17 cellular contexts compared by ENCODE assay signal in genomic region chr14:58198086-58198485, GRCh38. TPM values are rescaled to one million over a fixed set of nuclear protein-coding genes. Genes with fewer than 3 reads are reported as not detected.
DNase-seq lines count a peak whose midpoint lies in the region; ATAC-seq, FAIRE-seq and TF ChIP-seq lines count a peak whose summit lies in the region.
"Had no signal": no experiment of that assay in that cellular context is flagged by ENCODE, and none has a peak within 500 bp of the region (broad histone marks: within the 10 kb centered on the region; RNA-seq: fewer than 3 reads in every experiment).

No MANE protein-coding gene starts in this region.

- H3K4me1 Mint-ChIP-seq in activated T-cell treated with anti-CD3 and anti-CD28 coated beads, Interleukin-2, amount 50 U/mL, for 4 hours (ENCODE audit: low read depth): peaks cover 33% of the 10 kb centered on the region
- peaks cover 27% of the 10 kb centered on the region for H3K4me1 Mint-ChIP-seq in nephron progenitor cell

- no peaks in the 10 kb centered on the region for H3K9me3 Mint-ChIP-seq in activated T-cell treated with anti-CD3 and anti-CD28 coated beads, Interleukin-2, amount 50 U/mL, for 4 hours
- H3K9me3 Mint-ChIP-seq in nephron progenitor cell: no peaks in the 10 kb centered on the region
- H3K9me3 Mint-ChIP-seq: HFFc6 had no signal

- no peak for DNase-seq in activated T-cell treated with anti-CD3 and anti-CD28 coated beads, Interleukin-2, amount 50 U/mL, for 4 hours
- no peak for DNase-seq in activated T-cell treated with anti-CD3 and anti-CD28 coated beads, Interleukin-2, amount 50 U/mL, for 1 hour
- DNase-seq in GM19239 (ENCODE audit: insufficient read length, low spot score): no peak
- peak; percentile 6 for DNase-seq in central memory CD4-positive, alpha-beta T cell
- no peak for DNase-seq in nephron progenitor cell
- no peak for DNase-seq in left lobe of liver (ENCODE audit: low spot score)
- DNase-seq in NCI-H2227 (lab: John Stamatoyannopoulos, UW; ENCODE audit: unreplicated experiment): no peak
- DNase-seq: DND-41, GF-D8, HFFc6, NCI-H187 treated with DMSO at 0.1 percent for 48 hours, NCI-H774, SHP77 had no signal

- no peak for TF ChIP-seq CTCF in nephron progenitor cell (IDR thresholded peaks at IDR 0.05)

- no peak for ATAC-seq in activated T-cell treated with anti-CD3 and anti-CD28 coated beads, Interleukin-2, amount 50 U/mL, for 4 hours
- ATAC-seq in HG03159 (IDR thresholded peaks at IDR 0.05; ENCODE audit: unreplicated experiment) (no peak), left lobe of liver (no peak)
- ATAC-seq: A549, Panc1 had no signal

- no peaks in the 10 kb centered on the region for H3K27me3 Mint-ChIP-seq in activated T-cell treated with anti-CD3 and anti-CD28 coated beads, Interleukin-2, amount 50 U/mL, for 4 hours (ENCODE audit: low read depth)
- peaks cover 48% of the 10 kb centered on the region for H3K27me3 Mint-ChIP-seq in nephron progenitor cell (ENCODE audit: low read depth, poor library complexity)

- peak overlapping the region; percentile 32 for H3K4me3 Mint-ChIP-seq in activated T-cell treated with anti-CD3 and anti-CD28 coated beads, Interleukin-2, amount 50 U/mL, for 4 hours
- H3K4me3 Mint-ChIP-seq in nephron progenitor cell: peak overlapping the region; percentile 33

- peak; percentile 57 for FAIRE-seq in GM19239 (lab: Jason Lieb, UNC)
- FAIRE-seq: A549 had no signal

- H3K36me3 Mint-ChIP-seq in activated T-cell treated with anti-CD3 and anti-CD28 coated beads, Interleukin-2, amount 50 U/mL, for 4 hours (ENCODE audit: insufficient read depth): no peaks in the 10 kb centered on the region
- H3K36me3 Mint-ChIP-seq in nephron progenitor cell (ENCODE audit: low read depth): peaks cover 5% of the 10 kb centered on the region

- no peak overlapping the region for H3K27ac Mint-ChIP-seq in nephron progenitor cell
- H3K27ac Mint-ChIP-seq: CD14-positive monocyte, HFFc6 had no signal

RNA-seq across cellular contexts. Expression of gene ACTR10, which starts 1.9 kb away (rescaled TPM):
- total RNA-seq in activated T-cell treated with anti-CD3 and anti-CD28 coated beads, Interleukin-2, amount 50 U/mL, for 4 hours: 10 to 100 TPM; 29.0 to 35.4 (median 34.4) TPM
- total RNA-seq in left lobe of liver: 17.2 TPM

RNA-seq across cellular contexts. Expression of gene ARMH4, which starts 46.1 kb away (rescaled TPM):
- total RNA-seq in activated T-cell treated with anti-CD3 and anti-CD28 coated beads, Interleukin-2, amount 50 U/mL, for 4 hours: not detected
- 0.96 TPM for total RNA-seq in left lobe of liver

RNA-seq across cellular contexts. Expression of gene PSMA3, which starts 46.6 kb away (rescaled TPM):
- 100 to 1,000 TPM; 485 to 528 (median 512) TPM for total RNA-seq in activated T-cell treated with anti-CD3 and anti-CD28 coated beads, Interleukin-2, amount 50 U/mL, for 4 hours
- total RNA-seq in left lobe of liver: 112 TPM
